5 cellular contexts compared by ENCODE assay signal in genomic region chr16:31581065-31581464, GRCh38. TPM values are rescaled to one million over a fixed set of nuclear protein-coding genes. Genes with fewer than 3 reads are reported as not detected.
"Had no signal": no experiment of that assay in that cellular context is flagged by ENCODE, and none has a peak within 500 bp of the region (broad histone marks: within the 10 kb centered on the region; RNA-seq: fewer than 3 reads in every experiment).

No MANE protein-coding gene starts in this region.

RNA-seq across cellular contexts. Expression of gene AHSP, which starts 53.4 kb away (rescaled TPM):
- total RNA-seq: GM23248, GM23338, H4, H9, HFFc6 had no signal
- polyA plus RNA-seq: GM23248 had no signal
